Comparison of ENCODE assay signal across 8 cellular contexts in genomic region chr5:2126512-2126911, GRCh38.
"Had no signal": no experiment of that assay in that cellular context is flagged by ENCODE, and none has a peak within 500 bp of the region (broad histone marks: within the 10 kb centered on the region; RNA-seq: fewer than 3 reads in every experiment).

No MANE protein-coding gene starts in this region.

- ATAC-seq: HCT116, K562 had no signal

- DNase-seq: GM23248, GOT3, H7, HFFc6, IMR-90 had no signal

- H3K4me1 ChIP-seq: HAP-1 had no signal

- H3K27ac ChIP-seq: GM23248 had no signal

- H3K36me3 ChIP-seq: HAP-1 had no signal

- H3K9me3 ChIP-seq: HAP-1 had no signal

- H3K4me3 ChIP-seq: GM23248, HAP-1, K562 had no signal
